ENCODE assay signal across 12 cellular contexts in genomic region chr1:203361843-203362524, GRCh38. TPM values are rescaled to one million over a fixed set of nuclear protein-coding genes. Genes with fewer than 3 reads are reported as not detected.
DNase-seq lines count a peak whose midpoint lies in the region; ATAC-seq and TF ChIP-seq lines count a peak whose summit lies in the region.
"Had no signal": no experiment of that assay in that cellular context is flagged by ENCODE, and none has a peak within 500 bp of the region (broad histone marks: within the 10 kb centered on the region; RNA-seq: fewer than 3 reads in every experiment).

No MANE protein-coding gene starts in this region.

- no peaks in the 10 kb centered on the region for H4K20me1 ChIP-seq in SU-DHL-6 (ENCODE audit: low read depth, low read length)

- peak overlapping the region; percentile 20 for H3K4me2 ChIP-seq in SU-DHL-6 (ENCODE audit: low read depth, low read length, poor library complexity, severe bottlenecking)

- no peak for ATAC-seq in Right ventricle myocardium inferior
- no peak for ATAC-seq in GM21723 (IDR thresholded peaks at IDR 0.05; ENCODE audit: unreplicated experiment)

- peak overlapping the region; percentile 31; the same call in 1 of the 2 replicates for H3K9ac ChIP-seq in SU-DHL-6 (ENCODE audit: low read length)

- peak overlapping the region; percentile 22; the same call in 1 of the 2 replicates for H3K27ac ChIP-seq in SU-DHL-6 (ENCODE audit: low read depth, low read length)
- H3K27ac ChIP-seq: 22Rv1 had no signal

- H3K9me2 ChIP-seq in SU-DHL-6 (replicated peaks; ENCODE audit: insufficient read depth, low read length) = no peaks in the 10 kb centered on the region

- H3K27me3 ChIP-seq in SU-DHL-6 (ENCODE audit: low read length) = no peaks in the 10 kb centered on the region

- no peaks in the 10 kb centered on the region for H3K79me2 ChIP-seq in SU-DHL-6 (ENCODE audit: insufficient read depth, low read length)

- intact Hi-C loops in Right ventricle myocardium inferior (cut with DNase I) = no loop called here

- H3K36me3 ChIP-seq in SU-DHL-6 (ENCODE audit: low read length) = no peaks in the 10 kb centered on the region

- TF ChIP-seq CTCF in SU-DHL-6 (IDR thresholded peaks at IDR 0.05; ENCODE audit: insufficient read depth, low read length, poor library complexity, severe bottlenecking) = no peak

- DNase-seq in DMS 273 (lab: John Stamatoyannopoulos, UW; ENCODE audit: unreplicated experiment) (peak; percentile 56), DMS 273 treated with DMSO at 0.1 percent for 48 hours (lab: John Stamatoyannopoulos, UW) (no peak), germinal center (ENCODE audit: low spot score) (peak; percentile 69), superior temporal gyrus (ENCODE audit: extremely low spot score) (peak; percentile 53), Right ventricle myocardium inferior (ENCODE audit: missing footprints) (no peak), NCI-H187 treated with DMSO at 0.1 percent for 48 hours (lab: John Stamatoyannopoulos, UW) (no peak)
- DNase-seq: activated naive CD4-positive, alpha-beta T cell treated with anti-CD3 and anti-CD28 coated beads for 36 hours; NCI-H2227 treated with DMSO at 0.1 percent for 48 hours had no signal

- H3F3A ChIP-seq in SU-DHL-6 (ENCODE audit: insufficient read depth) = no peaks in the 10 kb centered on the region

- no peaks in the 10 kb centered on the region; the same call in 1 of the 2 replicates for H3K9me3 ChIP-seq in SU-DHL-6 (ENCODE audit: insufficient read depth, low read length)

- peak overlapping the region; percentile 52 for H2AFZ ChIP-seq in SU-DHL-6 (ENCODE audit: low read depth, low read length, severe bottlenecking)

- H3K4me3 ChIP-seq in SU-DHL-6 (ENCODE audit: insufficient read depth, low read length, poor library complexity, severe bottlenecking) = no peak overlapping the region

RNA-seq across cellular contexts. Expression of gene FMOD, which starts 11.1 kb away (rescaled TPM):
- 7.7 TPM for total RNA-seq in Right ventricle myocardium inferior
- total RNA-seq: mononuclear cell had no signal

RNA-seq across cellular contexts. Expression of gene BTG2, which starts 56.7 kb away (rescaled TPM):
- 44.8 TPM for total RNA-seq in Right ventricle myocardium inferior

Comparison
In these comparisons a context has a peak if more than half of its experiments do, and no peak if none do; other contexts are left out.
1. DNase-seq: peak in DMS 273 (single experiment), germinal center (single experiment) and superior temporal gyrus (single experiment); none in DMS 273 treated with DMSO at 0.1 percent for 48 hours (single experiment), Right ventricle myocardium inferior (single experiment) and NCI-H187 treated with DMSO at 0.1 percent for 48 hours (single experiment).